30 cellular contexts compared by ENCODE assay signal in genomic region chr1:3255680-3256079, GRCh38.
"Had no signal": no experiment of that assay in that cellular context is flagged by ENCODE, and none has a peak within 500 bp of the region (broad histone marks: within the 10 kb centered on the region; RNA-seq: fewer than 3 reads in every experiment).

No MANE protein-coding gene starts in this region.

- H3K27me3 ChIP-seq: neural progenitor cell, neutrophil, ovary, right lobe of liver, testis, tibial artery, transverse colon, upper lobe of left lung, vagina had no signal

- H3K4me1 Mint-ChIP-seq: naive thymus-derived CD4-positive, alpha-beta T cell; stimulated activated memory B cell treated with anti-CD40 and anti-IgM and Interleukin-4, amounts not matched to agents 10 μg/mL and 1 μg/mL and 100 μg/mL, for 72 hours; stimulated activated naive CD8-positive, alpha-beta T cell treated with anti-CD3 and anti-CD28 coated beads, Interleukin-15, amount 100 ng/mL, for 72 hours had no signal

- H3K27ac ChIP-seq: neural progenitor cell, neutrophil, ovary, parathyroid adenoma, psoas muscle, right lobe of liver, sigmoid colon, suprapubic skin, testis, tibial artery, transverse colon, upper lobe of left lung, vagina had no signal

- H3K4me2 ChIP-seq: neural progenitor cell had no signal

- H3K9me3 ChIP-seq: neutrophil, ovary, psoas muscle, right lobe of liver, sigmoid colon, suprapubic skin, testis, tibial artery, transverse colon, upper lobe of left lung, vagina had no signal

- H3K27me3 Mint-ChIP-seq: naive thymus-derived CD4-positive, alpha-beta T cell; progenitor cell of endocrine pancreas; stimulated activated naive CD8-positive, alpha-beta T cell treated with anti-CD3 and anti-CD28 coated beads, Interleukin-15, amount 100 ng/mL, for 72 hours had no signal

- H3K36me3 Mint-ChIP-seq: naive thymus-derived CD4-positive, alpha-beta T cell; natural killer cell; stimulated activated memory B cell treated with anti-CD40 and anti-IgM and Interleukin-4, amounts not matched to agents 10 μg/mL and 1 μg/mL and 100 μg/mL, for 72 hours had no signal

- H3K4me1 ChIP-seq: parathyroid adenoma, psoas muscle, right lobe of liver, suprapubic skin, upper lobe of left lung, vagina had no signal

- H2AFZ ChIP-seq: neural progenitor cell, parathyroid adenoma had no signal

- H3K27ac Mint-ChIP-seq: naive thymus-derived CD4-positive, alpha-beta T cell; natural killer cell; nephron; neural progenitor cell; progenitor cell of endocrine pancreas; stimulated activated memory B cell treated with anti-CD40 and anti-IgM and Interleukin-4, amounts not matched to agents 10 μg/mL and 1 μg/mL and 100 μg/mL, for 72 hours; stimulated activated naive CD8-positive, alpha-beta T cell treated with anti-CD3 and anti-CD28 coated beads, Interleukin-15, amount 100 ng/mL, for 72 hours had no signal

- ATAC-seq: naive thymus-derived CD4-positive, alpha-beta T cell; psoas muscle; right cardiac atrium; right lobe of liver; stimulated activated memory B cell treated with anti-CD40 and anti-IgM and Interleukin-4, amounts not matched to agents 10 μg/mL and 1 μg/mL and 100 μg/mL, for 72 hours; stimulated activated naive CD8-positive, alpha-beta T cell treated with anti-CD3 and anti-CD28 coated beads, Interleukin-15, amount 100 ng/mL, for 72 hours; stimulated activated naive CD8-positive, alpha-beta T cell treated with anti-CD3 and anti-CD28 coated beads, Interleukin-15, Interleukin-2, amounts not matched to agents 100 U/mL and 50 U/mL, for 24 hours had no signal

- H3K4me3 ChIP-seq: neural progenitor cell, ovary, psoas muscle, right lobe of liver, sigmoid colon, suprapubic skin, testis, tibial artery, transverse colon, upper lobe of left lung, vagina had no signal

- H3K36me3 ChIP-seq: neural progenitor cell, neutrophil, ovary, right lobe of liver, sigmoid colon, suprapubic skin, tibial artery, transverse colon, upper lobe of left lung, vagina had no signal

- H3K9ac ChIP-seq: neural progenitor cell, parathyroid adenoma had no signal

- DNase-seq: naive thymus-derived CD4-positive, alpha-beta T cell; natural killer cell; nucleus accumbens; ovary; posterior cingulate gyrus; psoas muscle; right cardiac atrium; right lobe of liver; sigmoid colon; small intestine; stimulated activated CD4-positive, alpha-beta T cell treated with anti-CD3 and anti-CD28 coated beads, Interleukin-1b, Interleukin-23, amount 100 ng/mL, for 48 hours; stimulated activated CD4-positive, alpha-beta T cell treated with anti-CD3 and anti-CD28 coated beads, Interleukin-4, amount 100 ng/mL, for 1 hour; stimulated activated CD4-positive, alpha-beta T cell treated with anti-CD3 and anti-CD28 coated beads, Interleukin-4, amount 100 ng/mL, for 4 hours; stimulated activated CD8-positive, alpha-beta memory T cell treated with anti-CD3 and anti-CD28 coated beads, Interleukin-4, amount 100 ng/mL, for 48 hours; stimulated activated naive CD4-positive, alpha-beta T cell; stimulated activated naive CD8-positive, alpha-beta T cell treated with anti-CD3 and anti-CD28 coated beads, Interleukin-15, amount 100 ng/mL, for 72 hours; stimulated activated naive CD8-positive, alpha-beta T cell treated with anti-CD3 and anti-CD28 coated beads, Interleukin-15, Interleukin-2, amounts not matched to agents 100 U/mL and 50 U/mL, for 24 hours; substantia nigra; testis; tibial artery; transverse colon had no signal

- H3K4me3 Mint-ChIP-seq: naive thymus-derived CD4-positive, alpha-beta T cell; natural killer cell; nephron; neural progenitor cell; stimulated activated memory B cell treated with anti-CD40 and anti-IgM and Interleukin-4, amounts not matched to agents 10 μg/mL and 1 μg/mL and 100 μg/mL, for 72 hours; stimulated activated naive CD8-positive, alpha-beta T cell treated with anti-CD3 and anti-CD28 coated beads, Interleukin-15, amount 100 ng/mL, for 72 hours had no signal
